8 cellular contexts compared by ENCODE assay signal in the genomic region with DNA sequence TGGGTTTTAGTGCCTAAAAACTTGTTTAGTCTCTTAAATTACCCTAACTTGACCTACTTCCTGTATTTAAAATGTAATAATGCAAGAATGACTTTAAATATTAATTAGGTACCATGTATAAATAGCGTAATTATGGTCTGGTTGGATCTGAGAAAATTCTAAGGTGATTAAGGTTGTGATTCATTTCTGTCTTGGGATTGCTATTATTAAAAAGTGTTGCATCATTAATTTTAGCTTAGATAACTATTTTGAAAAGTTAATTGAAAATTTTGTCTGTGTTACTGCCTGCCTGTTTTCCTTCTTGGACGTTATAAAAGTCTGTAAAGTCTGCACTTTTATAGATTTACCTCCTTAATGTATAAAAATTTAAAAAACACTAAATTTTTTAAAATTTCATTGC. TPM values are rescaled to one million over a fixed set of nuclear protein-coding genes. Genes with fewer than 3 reads are reported as not detected.
"Had no signal": no experiment of that assay in that cellular context is flagged by ENCODE, and none has a peak within 500 bp of the region (broad histone marks: within the 10 kb centered on the region; RNA-seq: fewer than 3 reads in every experiment).

No MANE protein-coding gene starts in this region.

- H3K27ac ChIP-seq: HL-60, KMS-11 had no signal

- H3K9ac ChIP-seq: KMS-11 had no signal

- H3K4me2 ChIP-seq: KMS-11 had no signal

- DNase-seq: Karpas-422, KBM-7, KG1 had no signal

- ATAC-seq: HepG2 had no signal

- FAIRE-seq: HepG2, HTR-8/SVneo had no signal

RNA-seq across cellular contexts. Expression of a gene that starts 11.8 kb away (rescaled TPM):
- polyA plus RNA-seq: IgD-negative memory B cell had no signal
